In the genomic region with DNA sequence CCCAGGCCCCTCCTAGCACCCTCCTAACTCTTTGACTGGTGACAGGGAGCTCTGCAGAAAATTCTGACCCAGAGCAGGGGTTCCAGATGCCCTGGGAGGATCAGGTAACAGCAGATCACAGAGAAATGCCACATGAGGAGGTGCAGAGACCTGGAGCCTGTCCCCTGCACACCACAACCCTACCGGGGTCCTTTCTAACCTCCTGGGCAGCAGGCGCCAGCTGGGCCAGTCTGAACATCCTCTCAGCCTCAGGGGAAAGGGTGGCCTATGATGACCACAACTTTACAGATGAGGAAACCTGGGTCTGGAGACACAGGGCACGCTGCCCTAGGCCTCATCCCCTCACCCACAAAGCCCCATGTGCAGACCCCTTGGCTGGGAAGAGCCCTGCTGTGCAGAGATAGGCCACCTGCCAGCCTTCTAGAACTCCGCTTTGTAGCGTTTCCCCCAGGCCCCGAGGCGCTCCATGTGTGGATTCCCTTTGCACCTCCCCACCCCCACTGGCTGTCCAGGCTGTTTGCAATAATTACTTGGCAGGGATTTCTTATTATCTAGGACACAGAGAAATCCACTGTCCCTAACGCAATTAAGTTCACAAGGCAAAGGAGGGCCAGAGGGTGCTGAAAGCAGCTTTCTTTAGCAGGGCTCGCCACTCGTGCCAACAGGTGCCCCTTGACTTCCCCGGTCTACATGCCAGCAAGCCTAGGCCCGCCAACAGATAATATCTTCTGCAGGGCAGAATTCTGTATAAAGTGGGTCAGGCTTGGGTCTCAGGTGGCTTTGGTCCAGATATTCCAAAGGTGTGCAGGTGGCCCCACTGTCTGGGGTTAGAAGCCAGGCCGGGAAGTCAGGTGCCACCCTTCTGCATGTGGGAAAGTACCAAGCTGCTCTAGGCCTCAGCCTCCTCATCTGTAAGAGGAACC, we compare ENCODE assay signal across 16 cellular contexts. TPM values are rescaled to one million over a fixed set of nuclear protein-coding genes. Genes with fewer than 3 reads are reported as not detected.
DNase-seq lines count a peak whose midpoint lies in the region; ATAC-seq and TF ChIP-seq lines count a peak whose summit lies in the region.
"Had no signal": no experiment of that assay in that cellular context is flagged by ENCODE, and none has a peak within 500 bp of the region (broad histone marks: within the 10 kb centered on the region; RNA-seq: fewer than 3 reads in every experiment).

No MANE protein-coding gene starts in this region.

- H3K4me1 ChIP-seq in Karpas-422 (ENCODE audit: low read length) = no peaks in the 10 kb centered on the region
- H3K4me1 ChIP-seq: vagina had no signal

- H3K79me2 ChIP-seq in Karpas-422 (ENCODE audit: low read length) = no peaks in the 10 kb centered on the region

- no peak overlapping the region for H3K4me2 ChIP-seq in Karpas-422 (ENCODE audit: low read depth, low read length, poor library complexity, severe bottlenecking)

- H3K9ac ChIP-seq in Karpas-422 (ENCODE audit: low read length) = no peak overlapping the region

- TF ChIP-seq CTCF in RWPE1 (conservative IDR thresholded peaks at IDR 0.05; ENCODE audit: low read depth) = no peak

- H3K9me3 ChIP-seq in Karpas-422 (ENCODE audit: low read length) = no peaks in the 10 kb centered on the region
- H3K9me3 ChIP-seq: vagina had no signal

- CTCF ChIA-PET in RWPE1 (lab: Yijun Ruan, JAX) = interaction anchor here (0.5 kb wide), 1 partner anchor 94 kb away, joined by 3 read pairs; no protein-coding TSS in a partner anchor

- peak; percentile 14 for DNase-seq in activated T-cell treated with anti-CD3 and anti-CD28 coated beads, Interleukin-2, amount 50 U/mL, for 1 hour
- DNase-seq in activated T-cell treated with anti-CD3 and anti-CD28 coated beads for 4 hours = no peak
- DNase-seq in RWPE1 (ENCODE audit: low spot score) = no peak
- DNase-seq in cardiac septum (ENCODE audit: low spot score) = peak; percentile 58
- DNase-seq in stimulated activated naive B cell treated with anti-CD40 and anti-IgM and Interleukin-4, amounts not matched to agents 10 μg/mL and 1 μg/mL and 100 μg/mL, for 72 hours = no peak
- DNase-seq in Karpas-422 = no peak
- DNase-seq in hippocampal formation (lab: John Stamatoyannopoulos, UW) = no peak
- DNase-seq: brain microvascular endothelial cell; DMS79; mesendoderm; NCI-H1694; NK-92 treated with Interleukin-12 subunit alpha and Interleukin-12 subunit beta, amount 100 ng/mL, for 24 hours; occipital lobe had no signal

- H3K27ac ChIP-seq in RWPE1 (peak overlapping the region; percentile 57), Karpas-422 (ENCODE audit: low read length) (no peak overlapping the region)
- H3K27ac ChIP-seq: brain microvascular endothelial cell, vagina had no signal

- H3K27me3 Mint-ChIP-seq in stimulated activated naive B cell treated with anti-CD40 and anti-IgM and Interleukin-4, amounts not matched to agents 10 μg/mL and 1 μg/mL and 100 μg/mL, for 72 hours = no peaks in the 10 kb centered on the region

- H3K36me3 ChIP-seq in Karpas-422 (ENCODE audit: insufficient read depth, low read length) = peaks cover 23% of the 10 kb centered on the region

- peak overlapping the region; percentile 51 for H3K27ac Mint-ChIP-seq in stimulated activated naive B cell treated with anti-CD40 and anti-IgM and Interleukin-4, amounts not matched to agents 10 μg/mL and 1 μg/mL and 100 μg/mL, for 72 hours

- no peaks in the 10 kb centered on the region for H3K27me3 ChIP-seq in Karpas-422 (ENCODE audit: low read length)
- H3K27me3 ChIP-seq: brain microvascular endothelial cell, vagina had no signal

- H3K9me2 ChIP-seq in Karpas-422 (replicated peaks; ENCODE audit: insufficient read depth, low read length) = no peaks in the 10 kb centered on the region

- POLR2A ChIA-PET in RWPE1 (lab: Yijun Ruan, JAX; ENCODE audit: low non-redundant PET) = no interaction called here

- no peak overlapping the region for H3K4me3 Mint-ChIP-seq in stimulated activated naive B cell treated with anti-CD40 and anti-IgM and Interleukin-4, amounts not matched to agents 10 μg/mL and 1 μg/mL and 100 μg/mL, for 72 hours
- H3K4me3 Mint-ChIP-seq: activated T-helper 1 cell treated with anti-CD3 and anti-CD28 coated beads, Interleukin-12 subunit alpha, Interleukin-12 subunit beta, Interleukin-2, Interleukin-4 antibody, amounts not matched to agents 30 ng/mL and 10 ng/mL and 1 ng/mL, durations not matched to agents 14 hours and 24 hours and 36 hours had no signal

- peak in 1 of 2 donors; percentile 29 for ATAC-seq in stimulated activated naive B cell treated with anti-CD40 and anti-IgM and Interleukin-4, amounts not matched to agents 10 μg/mL and 1 μg/mL and 100 μg/mL, for 72 hours (replicated peaks)
- no peak for ATAC-seq in HG03097 (IDR thresholded peaks at IDR 0.05; ENCODE audit: low FRiP score, unreplicated experiment)

- H3K4me1 Mint-ChIP-seq in stimulated activated naive B cell treated with anti-CD40 and anti-IgM and Interleukin-4, amounts not matched to agents 10 μg/mL and 1 μg/mL and 100 μg/mL, for 72 hours = no peaks in the 10 kb centered on the region

- H3K4me3 ChIP-seq in Karpas-422 (ENCODE audit: low read length) = no peak overlapping the region
- H3K4me3 ChIP-seq: vagina had no signal

- H3K9me3 Mint-ChIP-seq in stimulated activated naive B cell treated with anti-CD40 and anti-IgM and Interleukin-4, amounts not matched to agents 10 μg/mL and 1 μg/mL and 100 μg/mL, for 72 hours = no peaks in the 10 kb centered on the region
- H3K9me3 Mint-ChIP-seq: activated T-helper 1 cell treated with anti-CD3 and anti-CD28 coated beads, Interleukin-12 subunit alpha, Interleukin-12 subunit beta, Interleukin-2, Interleukin-4 antibody, amounts not matched to agents 30 ng/mL and 10 ng/mL and 1 ng/mL, durations not matched to agents 14 hours and 24 hours and 36 hours had no signal

- H3K36me3 Mint-ChIP-seq in stimulated activated naive B cell treated with anti-CD40 and anti-IgM and Interleukin-4, amounts not matched to agents 10 μg/mL and 1 μg/mL and 100 μg/mL, for 72 hours = peaks cover 51 to 67% of the 10 kb centered on the region in 2 donors

- intact Hi-C loops in cardiac septum (cut with DNase I) = no loop called here

- H2AFZ ChIP-seq in Karpas-422 (ENCODE audit: low read length) = no peak overlapping the region

- no peaks in the 10 kb centered on the region for H4K20me1 ChIP-seq in Karpas-422 (ENCODE audit: insufficient read depth, low read depth, low read length)

RNA-seq across cellular contexts. Expression of gene WDR1, which starts 36.4 kb away (rescaled TPM):
- total RNA-seq in cardiac septum = 245 TPM
- total RNA-seq in Karpas-422 (2014; rRNA removed; shearing (Covaris generic); ENCODE audit: low replicate concordance) = 67.5 and 116 TPM in 2 replicates

RNA-seq across cellular contexts. Expression of gene SLC2A9, which starts 58.9 kb away (rescaled TPM):
- 5.5 TPM for total RNA-seq in cardiac septum
- 0.71 and 0.72 TPM in 2 replicates for total RNA-seq in Karpas-422 (2014; rRNA removed; shearing (Covaris generic); ENCODE audit: low replicate concordance)

Comparison
In these comparisons a context has a peak if more than half of its experiments do, and no peak if none do; other contexts are left out.
1. DNase-seq: peak in activated T-cell treated with anti-CD3 and anti-CD28 coated beads, Interleukin-2, amount 50 U/mL, for 1 hour (single experiment) and cardiac septum (single experiment); none in activated T-cell treated with anti-CD3 and anti-CD28 coated beads for 4 hours (single experiment), RWPE1 (single experiment), stimulated activated naive B cell treated with anti-CD40 and anti-IgM and Interleukin-4, amounts not matched to agents 10 μg/mL and 1 μg/mL and 100 μg/mL, for 72 hours (single experiment), Karpas-422 (single experiment) and hippocampal formation (0 of 2).